In genomic region chr3:161925749-161926360, GRCh38 we compare ENCODE assay signal across 1 cellular context.
TF ChIP-seq lines count a peak whose summit lies in the region.

No MANE protein-coding gene starts in this region.

TF ChIP-seq in SK-N-SH, 30 proteins besides CTCF, POLR2A, EP300 and RAD21 (continued from another document):
- no peak for TF ChIP-seq USF1 (IDR thresholded peaks at IDR 0.05; ENCODE audit: borderline replicate concordance, low read depth)
- TF ChIP-seq SMC3 (IDR thresholded peaks at IDR 0.05; ENCODE audit: low read depth, low read length): no peak
- no peak for TF ChIP-seq RCOR1 (IDR thresholded peaks at IDR 0.05; ENCODE audit: low read length)
- TF ChIP-seq USF2 (IDR thresholded peaks at IDR 0.05; ENCODE audit: borderline replicate concordance, low read depth, low read length): no peak
- no peak for TF ChIP-seq TEAD4 (IDR thresholded peaks at IDR 0.05; ENCODE audit: borderline replicate concordance, insufficient read depth)
- no peak for TF ChIP-seq MAX (IDR thresholded peaks at IDR 0.05; ENCODE audit: low read depth)
- TF ChIP-seq TCF12 (IDR thresholded peaks at IDR 0.05): no peak
- TF ChIP-seq TAF1 (IDR thresholded peaks at IDR 0.05; ENCODE audit: borderline replicate concordance, low read depth, low read length): no peak
- TF ChIP-seq FOSL2 (IDR thresholded peaks at IDR 0.05; ENCODE audit: borderline replicate concordance, low read depth): no peak
- no peak for TF ChIP-seq FOXJ3 (CRISPR knock-in tag; IDR thresholded peaks at IDR 0.05)
- TF ChIP-seq POLR2AphosphoS5 (IDR thresholded peaks at IDR 0.05; ENCODE audit: low read depth, low read length): no peak
- TF ChIP-seq FOXM1 (IDR thresholded peaks at IDR 0.05; ENCODE audit: low read depth): no peak
